In the genomic region with DNA sequence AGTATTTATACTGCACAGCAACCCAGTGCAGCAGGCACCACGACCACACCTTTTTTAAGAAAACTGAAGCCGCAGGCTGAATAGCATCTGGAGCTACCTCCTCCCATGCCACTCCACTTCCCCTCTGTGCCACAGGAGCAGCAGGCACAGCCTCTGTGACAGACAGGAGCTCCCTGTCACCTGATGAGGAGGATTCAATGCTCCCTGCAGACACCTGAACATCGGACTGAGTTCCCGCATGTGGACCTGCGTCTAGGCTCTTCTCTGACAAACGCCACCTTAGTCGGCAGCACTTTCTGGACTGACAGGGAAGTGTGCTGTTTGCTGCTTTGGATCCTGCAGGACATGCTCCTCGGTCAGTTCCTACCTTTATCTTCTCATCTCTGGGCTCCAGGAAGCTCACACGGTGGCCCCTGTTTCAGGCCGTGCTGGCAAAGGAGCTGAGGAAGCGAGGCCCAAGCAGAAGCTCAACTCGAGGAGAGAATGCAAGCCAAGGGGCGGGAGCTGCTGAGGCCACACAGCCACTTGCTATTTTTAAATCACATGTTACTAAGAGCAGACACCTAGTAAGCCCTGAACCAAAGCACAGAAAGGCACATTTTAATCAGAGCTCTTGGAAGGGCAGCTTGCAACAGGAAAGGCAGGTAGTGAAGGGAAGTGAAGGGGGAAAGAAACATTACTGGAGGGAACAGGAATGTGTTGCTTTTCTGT, we compare ENCODE assay signal across 11 cellular contexts. TPM values are rescaled to one million over a fixed set of nuclear protein-coding genes. Genes with fewer than 3 reads are reported as not detected.
A peak's percentile ranks its signal among the peaks of the same experiment; 100 is the strongest.
DNase-seq lines count a peak whose midpoint lies in the region; ATAC-seq and TF ChIP-seq lines count a peak whose summit lies in the region.
"Had no signal": no experiment of that assay in that cellular context is flagged by ENCODE, and none has a peak within 500 bp of the region (broad histone marks: within the 10 kb centered on the region; RNA-seq: fewer than 3 reads in every experiment).

No MANE protein-coding gene starts in this region.

- H3K4me1 Mint-ChIP-seq in activated naive CD4-positive, alpha-beta T cell treated with anti-CD3 and anti-CD28 coated beads for 36 hours (ENCODE audit: low read depth), result peaks cover 77% of the 10 kb centered on the region
- no peaks in the 10 kb centered on the region for H3K4me1 Mint-ChIP-seq in Calu3 (ENCODE audit: low read depth, unreplicated experiment)

- peak overlapping the region; percentile 7 to 24 (median 22) for H3K4me3 ChIP-seq in skeletal muscle tissue (ENCODE audit: low read length in 3 of 3)
- H3K4me3 ChIP-seq: ovary, uterus had no signal

- TF ChIP-seq CTCF in VCaP (conservative IDR thresholded peaks at IDR 0.05) (no peak), Calu3 (IDR thresholded peaks at IDR 0.05; ENCODE audit: unreplicated experiment) (no peak)

- H3K9me3 ChIP-seq in skeletal muscle tissue (ENCODE audit: control insufficient read depth in 3 of 3, low read length in 3 of 3), result no peaks in the 10 kb centered on the region
- H3K9me3 ChIP-seq: ovary, uterus had no signal

- H3K36me3 ChIP-seq in skeletal muscle tissue (ENCODE audit: control insufficient read depth in 3 of 3, insufficient read depth in 3 of 3, low read length in 3 of 3), result peaks cover 11 to 27% (median 21%) of the 10 kb centered on the region in 3 donors
- H3K36me3 ChIP-seq: ovary, uterus had no signal

- no peaks in the 10 kb centered on the region for H3K9me3 Mint-ChIP-seq in activated naive CD4-positive, alpha-beta T cell treated with anti-CD3 and anti-CD28 coated beads for 36 hours
- no peaks in the 10 kb centered on the region for H3K9me3 Mint-ChIP-seq in Calu3 (ENCODE audit: low read depth, unreplicated experiment)

- H3K4me3 Mint-ChIP-seq in activated naive CD4-positive, alpha-beta T cell treated with anti-CD3 and anti-CD28 coated beads for 36 hours, result peak overlapping the region; percentile 36
- no peak overlapping the region for H3K4me3 Mint-ChIP-seq in Calu3 (ENCODE audit: low read depth, unreplicated experiment)

- H3K36me3 Mint-ChIP-seq in activated naive CD4-positive, alpha-beta T cell treated with anti-CD3 and anti-CD28 coated beads for 36 hours (ENCODE audit: low read depth), result peaks cover 57% of the 10 kb centered on the region
- peaks cover 10% of the 10 kb centered on the region for H3K36me3 Mint-ChIP-seq in Calu3 (ENCODE audit: insufficient read depth, unreplicated experiment)

- peak; percentile 41 for ATAC-seq in HG02642 (IDR thresholded peaks at IDR 0.05; ENCODE audit: poor library complexity, unreplicated experiment)

- H3K27ac ChIP-seq in VCaP (peak overlapping the region; percentile 54), skeletal muscle tissue (ENCODE audit: low read depth, low read length) (peak overlapping the region; percentile 23)
- H3K27ac ChIP-seq: epithelial cell of prostate, ovary, uterus had no signal

- DNase-seq in activated naive CD4-positive, alpha-beta T cell treated with anti-CD3 and anti-CD28 coated beads for 36 hours, result peak; percentile 56
- DNase-seq in activated naive CD4-positive, alpha-beta T cell treated with Interleukin-2 at 50 U/mL for 16 hours, result no peak
- no peak for DNase-seq in RKO (ENCODE audit: low spot score)
- no peak for DNase-seq in Calu3
- no peak for DNase-seq in DMS153 treated with DMSO at 0.1 percent for 48 hours (lab: John Stamatoyannopoulos, UW; ENCODE audit: unreplicated experiment)
- DNase-seq: ovary, uterus had no signal

- intact Hi-C loops in activated naive CD4-positive, alpha-beta T cell treated with anti-CD3 and anti-CD28 coated beads for 36 hours (cut with micrococcal nuclease), result loop anchor here (1.0 to 5.0 kb wide), 6 partner anchors 7 to 148 kb away; a partner anchor contains a TSS
- intact Hi-C loops in Calu3 (cut with micrococcal nuclease; ENCODE audit: unreplicated experiment), result no loop called here

- no peaks in the 10 kb centered on the region for H3K27me3 Mint-ChIP-seq in activated naive CD4-positive, alpha-beta T cell treated with anti-CD3 and anti-CD28 coated beads for 36 hours (ENCODE audit: low read depth)
- no peaks in the 10 kb centered on the region for H3K27me3 Mint-ChIP-seq in Calu3 (ENCODE audit: unreplicated experiment)

- no peaks in the 10 kb centered on the region for H3K27me3 ChIP-seq in skeletal muscle tissue (ENCODE audit: control insufficient read depth in 3 of 3, insufficient read depth in 3 of 3, low read length in 3 of 3)
- H3K27me3 ChIP-seq: ovary, uterus had no signal

- H3K27ac Mint-ChIP-seq in activated naive CD4-positive, alpha-beta T cell treated with anti-CD3 and anti-CD28 coated beads for 36 hours, result peak overlapping the region; percentile 90
- H3K27ac Mint-ChIP-seq in Calu3 (ENCODE audit: unreplicated experiment), result no peak overlapping the region

- H3K4me1 ChIP-seq in skeletal muscle tissue (ENCODE audit: control insufficient read depth in 3 of 3, insufficient read depth in 3 of 3, low read length in 3 of 3), result peaks cover 21 to 48% (median 39%) of the 10 kb centered on the region in 3 donors

- BruUV-seq in Calu3 (replicated peaks; lab: Mats Ljungman, UMichigan), result no TSS peak

- CTCF ChIA-PET in activated naive CD4-positive, alpha-beta T cell treated with anti-CD3 and anti-CD28 coated beads for 36 hours (lab: Charles Lee), result interaction anchor here (0.7 to 2.5 kb wide), 10 partner anchors 11 to 102 kb away, joined by 3 to 11 read pairs (median 4); no protein-coding TSS in a partner anchor
- CTCF ChIA-PET in Calu3 (lab: Charles Lee), result no interaction called here

- H3K9ac ChIP-seq in skeletal muscle tissue (ENCODE audit: low read depth in 1 of 3, low read length in 3 of 3), result peak overlapping the region; percentile 50 to 73 (median 57)

RNA-seq across cellular contexts. Expression of a gene that starts 56.6 kb away (rescaled TPM):
- total RNA-seq in activated naive CD4-positive, alpha-beta T cell treated with anti-CD3 and anti-CD28 coated beads for 36 hours, result 100 to 1,000 TPM; 100 to 102 TPM
- 23.5 TPM for total RNA-seq in skeletal muscle tissue
- 106 and 128 TPM in 2 replicates for total RNA-seq in Calu3 (2022)
